In genomic region chr17:65294184-65294719, GRCh38 we compare ENCODE assay signal across 1 cellular context.
TF ChIP-seq lines count a peak whose summit lies in the region.

No MANE protein-coding gene starts in this region.

TF ChIP-seq in H1, 55 proteins besides CTCF, POLR2A, EP300 and RAD21 (continued from another document):
- TF ChIP-seq BRCA1 (IDR thresholded peaks at IDR 0.05; ENCODE audit: low read depth, low read length) (no peak), SIX5 (IDR thresholded peaks at IDR 0.05; ENCODE audit: low read depth, low read length) (no peak), NRF1 (IDR thresholded peaks at IDR 0.05; ENCODE audit: low read depth, low read length) (no peak), TEAD4 (IDR thresholded peaks at IDR 0.05; ENCODE audit: low read depth, low read length) (peak; percentile 35; the same call in 1 of the 2 replicates), FOSL1 (IDR thresholded peaks at IDR 0.05; ENCODE audit: insufficient read depth, low read depth, low read length) (no peak), RXRA (IDR thresholded peaks at IDR 0.05; ENCODE audit: insufficient read depth, low read depth, low read length) (no peak), JUND (IDR thresholded peaks at IDR 0.05; ENCODE audit: low read length) (no peak), KDM5A (IDR thresholded peaks at IDR 0.05; ENCODE audit: low read length) (no peak), CBX8 (IDR thresholded peaks at IDR 0.05; ENCODE audit: borderline replicate concordance, low read depth, low read length) (no peak), SP2 (IDR thresholded peaks at IDR 0.05; ENCODE audit: low read length) (no peak), JUN (IDR thresholded peaks at IDR 0.05; ENCODE audit: low read depth, low read length) (no peak), SIRT6 (IDR thresholded peaks at IDR 0.05; ENCODE audit: low read length) (no peak), BCL11A (IDR thresholded peaks at IDR 0.05; ENCODE audit: low read depth in 2 of 2, low read length in 2 of 2) (no peak), HDAC2 (IDR thresholded peaks at IDR 0.05; ENCODE audit: borderline replicate concordance in 1 of 2, low read depth in 2 of 2, low read length in 2 of 2) (peak in 1 of 2 experiments; percentile 82; a peak in 1 of 4 replicates), HDAC6 (IDR thresholded peaks at IDR 0.05; ENCODE audit: low read depth, low read length) (no peak), TAF7 (optimal IDR thresholded peaks at IDR 0.05; ENCODE audit: borderline replicate concordance, low read depth, low read length) (peak; percentile 64), SP1 (IDR thresholded peaks at IDR 0.05; ENCODE audit: low read depth, low read length) (no peak), CHD2 (IDR thresholded peaks at IDR 0.05; ENCODE audit: low read length) (no peak), MAFK (IDR thresholded peaks at IDR 0.05; ENCODE audit: low read depth, low read length) (no peak), RNF2 (IDR thresholded peaks at IDR 0.05; ENCODE audit: borderline replicate concordance, low read depth, low read length, missing control alignments, poor library complexity, severe bottlenecking) (no peak), MAX (IDR thresholded peaks at IDR 0.05) (peak; percentile 81), SUZ12 (IDR thresholded peaks at IDR 0.05; ENCODE audit: low read length) (no peak), CREB1 (IDR thresholded peaks at IDR 0.05) (no peak), KDM1A (IDR thresholded peaks at IDR 0.05; ENCODE audit: borderline replicate concordance, low read length) (no peak), TBP (IDR thresholded peaks at IDR 0.05; ENCODE audit: low read depth, low read length) (no peak), RBBP5 (IDR thresholded peaks at IDR 0.05; ENCODE audit: borderline replicate concordance, low read depth, low read length) (no peak), NANOG (IDR thresholded peaks at IDR 0.05; ENCODE audit: insufficient read depth, low read depth, low read length, poor library complexity, severe bottlenecking) (no peak), EGR1 (IDR thresholded peaks at IDR 0.05; ENCODE audit: borderline replicate concordance, low read depth, low read length) (peak; percentile 49; the same call in 1 of the 2 replicates), RFX5 (IDR thresholded peaks at IDR 0.05; ENCODE audit: borderline replicate concordance, low read depth, low read length) (no peak), ASH2L (IDR thresholded peaks at IDR 0.05; ENCODE audit: low read length) (peak; percentile 49), E2F6 (IDR thresholded peaks at IDR 0.05) (peak; percentile 72), EZH2 (IDR thresholded peaks at IDR 0.05; ENCODE audit: low read depth, low read length, severe bottlenecking) (no peak), CEBPB (IDR thresholded peaks at IDR 0.05; ENCODE audit: low read depth, low read length) (no peak), KDM4A (IDR thresholded peaks at IDR 0.05; ENCODE audit: low read depth, low read length, severe bottlenecking) (no peak), PHF8 (conservative IDR thresholded peaks at IDR 0.05; ENCODE audit: low read depth, low read length) (no peak), TAF1 (IDR thresholded peaks at IDR 0.05; ENCODE audit: low read depth, low read length) (0 out of 2 replicates have a peak, but pooled peaks have one; percentile 39), CTBP2 (IDR thresholded peaks at IDR 0.05; ENCODE audit: borderline replicate concordance, insufficient read depth, insufficient read length, low read length) (peak; percentile 53), YY1 (IDR thresholded peaks at IDR 0.05; ENCODE audit: low read depth, low read length) (0 out of 2 replicates have a peak, but pooled peaks have one; percentile 32), SRF (IDR thresholded peaks at IDR 0.05; ENCODE audit: low read depth, low read length) (no peak), GABPA (IDR thresholded peaks at IDR 0.05; ENCODE audit: borderline replicate concordance, insufficient read depth, low read length) (0 out of 2 replicates have a peak, but pooled peaks have one; percentile 45)
- TF ChIP-seq, protein P1, sequence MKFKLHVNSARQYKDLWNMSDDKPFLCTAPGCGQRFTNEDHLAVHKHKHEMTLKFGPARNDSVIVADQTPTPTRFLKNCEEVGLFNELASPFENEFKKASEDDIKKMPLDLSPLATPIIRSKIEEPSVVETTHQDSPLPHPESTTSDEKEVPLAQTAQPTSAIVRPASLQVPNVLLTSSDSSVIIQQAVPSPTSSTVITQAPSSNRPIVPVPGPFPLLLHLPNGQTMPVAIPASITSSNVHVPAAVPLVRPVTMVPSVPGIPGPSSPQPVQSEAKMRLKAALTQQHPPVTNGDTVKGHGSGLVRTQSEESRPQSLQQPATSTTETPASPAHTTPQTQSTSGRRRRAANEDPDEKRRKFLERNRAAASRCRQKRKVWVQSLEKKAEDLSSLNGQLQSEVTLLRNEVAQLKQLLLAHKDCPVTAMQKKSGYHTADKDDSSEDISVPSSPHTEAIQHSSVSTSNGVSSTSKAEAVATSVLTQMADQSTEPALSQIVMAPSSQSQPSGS (IDR thresholded peaks at IDR 0.05; ENCODE audit: low read length): peak; percentile 29; the same call in 1 of the 2 replicates
- TF ChIP-seq, protein P2, sequence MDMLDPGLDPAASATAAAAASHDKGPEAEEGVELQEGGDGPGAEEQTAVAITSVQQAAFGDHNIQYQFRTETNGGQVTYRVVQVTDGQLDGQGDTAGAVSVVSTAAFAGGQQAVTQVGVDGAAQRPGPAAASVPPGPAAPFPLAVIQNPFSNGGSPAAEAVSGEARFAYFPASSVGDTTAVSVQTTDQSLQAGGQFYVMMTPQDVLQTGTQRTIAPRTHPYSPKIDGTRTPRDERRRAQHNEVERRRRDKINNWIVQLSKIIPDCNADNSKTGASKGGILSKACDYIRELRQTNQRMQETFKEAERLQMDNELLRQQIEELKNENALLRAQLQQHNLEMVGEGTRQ (IDR thresholded peaks at IDR 0.05; ENCODE audit: low read length): no peak
- TF ChIP-seq, protein P3, sequence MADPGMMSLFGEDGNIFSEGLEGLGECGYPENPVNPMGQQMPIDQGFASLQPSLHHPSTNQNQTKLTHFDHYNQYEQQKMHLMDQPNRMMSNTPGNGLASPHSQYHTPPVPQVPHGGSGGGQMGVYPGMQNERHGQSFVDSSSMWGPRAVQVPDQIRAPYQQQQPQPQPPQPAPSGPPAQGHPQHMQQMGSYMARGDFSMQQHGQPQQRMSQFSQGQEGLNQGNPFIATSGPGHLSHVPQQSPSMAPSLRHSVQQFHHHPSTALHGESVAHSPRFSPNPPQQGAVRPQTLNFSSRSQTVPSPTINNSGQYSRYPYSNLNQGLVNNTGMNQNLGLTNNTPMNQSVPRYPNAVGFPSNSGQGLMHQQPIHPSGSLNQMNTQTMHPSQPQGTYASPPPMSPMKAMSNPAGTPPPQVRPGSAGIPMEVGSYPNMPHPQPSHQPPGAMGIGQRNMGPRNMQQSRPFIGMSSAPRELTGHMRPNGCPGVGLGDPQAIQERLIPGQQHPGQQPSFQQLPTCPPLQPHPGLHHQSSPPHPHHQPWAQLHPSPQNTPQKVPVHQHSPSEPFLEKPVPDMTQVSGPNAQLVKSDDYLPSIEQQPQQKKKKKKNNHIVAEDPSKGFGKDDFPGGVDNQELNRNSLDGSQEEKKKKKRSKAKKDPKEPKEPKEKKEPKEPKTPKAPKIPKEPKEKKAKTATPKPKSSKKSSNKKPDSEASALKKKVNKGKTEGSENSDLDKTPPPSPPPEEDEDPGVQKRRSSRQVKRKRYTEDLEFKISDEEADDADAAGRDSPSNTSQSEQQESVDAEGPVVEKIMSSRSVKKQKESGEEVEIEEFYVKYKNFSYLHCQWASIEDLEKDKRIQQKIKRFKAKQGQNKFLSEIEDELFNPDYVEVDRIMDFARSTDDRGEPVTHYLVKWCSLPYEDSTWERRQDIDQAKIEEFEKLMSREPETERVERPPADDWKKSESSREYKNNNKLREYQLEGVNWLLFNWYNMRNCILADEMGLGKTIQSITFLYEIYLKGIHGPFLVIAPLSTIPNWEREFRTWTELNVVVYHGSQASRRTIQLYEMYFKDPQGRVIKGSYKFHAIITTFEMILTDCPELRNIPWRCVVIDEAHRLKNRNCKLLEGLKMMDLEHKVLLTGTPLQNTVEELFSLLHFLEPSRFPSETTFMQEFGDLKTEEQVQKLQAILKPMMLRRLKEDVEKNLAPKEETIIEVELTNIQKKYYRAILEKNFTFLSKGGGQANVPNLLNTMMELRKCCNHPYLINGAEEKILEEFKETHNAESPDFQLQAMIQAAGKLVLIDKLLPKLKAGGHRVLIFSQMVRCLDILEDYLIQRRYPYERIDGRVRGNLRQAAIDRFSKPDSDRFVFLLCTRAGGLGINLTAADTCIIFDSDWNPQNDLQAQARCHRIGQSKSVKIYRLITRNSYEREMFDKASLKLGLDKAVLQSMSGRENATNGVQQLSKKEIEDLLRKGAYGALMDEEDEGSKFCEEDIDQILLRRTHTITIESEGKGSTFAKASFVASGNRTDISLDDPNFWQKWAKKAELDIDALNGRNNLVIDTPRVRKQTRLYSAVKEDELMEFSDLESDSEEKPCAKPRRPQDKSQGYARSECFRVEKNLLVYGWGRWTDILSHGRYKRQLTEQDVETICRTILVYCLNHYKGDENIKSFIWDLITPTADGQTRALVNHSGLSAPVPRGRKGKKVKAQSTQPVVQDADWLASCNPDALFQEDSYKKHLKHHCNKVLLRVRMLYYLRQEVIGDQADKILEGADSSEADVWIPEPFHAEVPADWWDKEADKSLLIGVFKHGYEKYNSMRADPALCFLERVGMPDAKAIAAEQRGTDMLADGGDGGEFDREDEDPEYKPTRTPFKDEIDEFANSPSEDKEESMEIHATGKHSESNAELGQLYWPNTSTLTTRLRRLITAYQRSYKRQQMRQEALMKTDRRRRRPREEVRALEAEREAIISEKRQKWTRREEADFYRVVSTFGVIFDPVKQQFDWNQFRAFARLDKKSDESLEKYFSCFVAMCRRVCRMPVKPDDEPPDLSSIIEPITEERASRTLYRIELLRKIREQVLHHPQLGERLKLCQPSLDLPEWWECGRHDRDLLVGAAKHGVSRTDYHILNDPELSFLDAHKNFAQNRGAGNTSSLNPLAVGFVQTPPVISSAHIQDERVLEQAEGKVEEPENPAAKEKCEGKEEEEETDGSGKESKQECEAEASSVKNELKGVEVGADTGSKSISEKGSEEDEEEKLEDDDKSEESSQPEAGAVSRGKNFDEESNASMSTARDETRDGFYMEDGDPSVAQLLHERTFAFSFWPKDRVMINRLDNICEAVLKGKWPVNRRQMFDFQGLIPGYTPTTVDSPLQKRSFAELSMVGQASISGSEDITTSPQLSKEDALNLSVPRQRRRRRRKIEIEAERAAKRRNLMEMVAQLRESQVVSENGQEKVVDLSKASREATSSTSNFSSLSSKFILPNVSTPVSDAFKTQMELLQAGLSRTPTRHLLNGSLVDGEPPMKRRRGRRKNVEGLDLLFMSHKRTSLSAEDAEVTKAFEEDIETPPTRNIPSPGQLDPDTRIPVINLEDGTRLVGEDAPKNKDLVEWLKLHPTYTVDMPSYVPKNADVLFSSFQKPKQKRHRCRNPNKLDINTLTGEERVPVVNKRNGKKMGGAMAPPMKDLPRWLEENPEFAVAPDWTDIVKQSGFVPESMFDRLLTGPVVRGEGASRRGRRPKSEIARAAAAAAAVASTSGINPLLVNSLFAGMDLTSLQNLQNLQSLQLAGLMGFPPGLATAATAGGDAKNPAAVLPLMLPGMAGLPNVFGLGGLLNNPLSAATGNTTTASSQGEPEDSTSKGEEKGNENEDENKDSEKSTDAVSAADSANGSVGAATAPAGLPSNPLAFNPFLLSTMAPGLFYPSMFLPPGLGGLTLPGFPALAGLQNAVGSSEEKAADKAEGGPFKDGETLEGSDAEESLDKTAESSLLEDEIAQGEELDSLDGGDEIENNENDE (IDR thresholded peaks at IDR 0.05; ENCODE audit: insufficient replicate concordance, low read length): no peak
